In genomic region chr17:41626914-41627295, GRCh38 we compare ENCODE assay signal across 12 cellular contexts. TPM values are rescaled to one million over a fixed set of nuclear protein-coding genes. Genes with fewer than 3 reads are reported as not detected.
A peak's percentile ranks its signal among the peaks of the same experiment; 100 is the strongest.
DNase-seq lines count a peak whose midpoint lies in the region; ATAC-seq and TF ChIP-seq lines count a peak whose summit lies in the region.
"Not testable (repeated sequence)": the region's sequence is repeated elsewhere in the genome, so short reads cannot be mapped to it uniquely, and the experiment has no call there.
"Had no signal": no experiment of that assay in that cellular context is flagged by ENCODE, and none has a peak within 500 bp of the region (broad histone marks: within the 10 kb centered on the region; RNA-seq: fewer than 3 reads in every experiment).

No MANE protein-coding gene starts in this region.

- peak overlapping the region; percentile 63; the same call in 1 of the 2 replicates for H3K27ac ChIP-seq in PC-3 (ENCODE audit: low read length)
- H3K27ac ChIP-seq in SJSA1 = peak overlapping the region; percentile 87
- not testable (repeated sequence) for H3K27ac ChIP-seq in neuronal stem cell (replicated peaks; ENCODE audit: low read length)

- not testable (repeated sequence) for H4K20me1 ChIP-seq in PC-3 (ENCODE audit: low read length)

- H3K9me3 ChIP-seq in PC-3 (ENCODE audit: low read length); SJSA1 (replicated peaks); neuronal stem cell (replicated peaks in 1 of 2; ENCODE audit: control insufficient read depth in 2 of 2, insufficient read depth in 1 of 2, low read depth in 1 of 2, low read length in 2 of 2): not testable (repeated sequence)

- intact Hi-C loops in PC-3 (cut with micrococcal nuclease) = not testable (repeated sequence)

- not testable (repeated sequence) for H3K79me1 ChIP-seq in neuronal stem cell (ENCODE audit: low read depth, low read length)

- TF ChIP-seq CTCF in PC-3 (conservative IDR thresholded peaks at IDR 0.05; ENCODE audit: low read depth, low read length); choroid plexus epithelial cell (conservative IDR thresholded peaks at IDR 0.05; ENCODE audit: low read depth, low read length); type B pancreatic cell (conservative IDR thresholded peaks at IDR 0.05): not testable (repeated sequence)

- POLR2A ChIA-PET in PC-3 (lab: Charles Lee; ENCODE audit: unreplicated experiment) = not testable (repeated sequence)

- H3K4ac ChIP-seq in neuronal stem cell (ENCODE audit: low read length) = not testable (repeated sequence)

- not testable (repeated sequence) for H4K91ac ChIP-seq in neuronal stem cell (ENCODE audit: low read depth, low read length, poor library complexity)

- H3K4me3 ChIP-seq in PC-3 (ENCODE audit: low read length); SJSA1; choroid plexus epithelial cell (ENCODE audit: low read depth, low read length); neuronal stem cell (ENCODE audit: low read length in 2 of 2): not testable (repeated sequence)

- DNase-seq in EH (ENCODE audit: low read depth) = peak; percentile 62
- DNase-seq in PC-3; neuronal stem cell (ENCODE audit: low spot score); type B pancreatic cell (ENCODE audit: extremely low spot score, unreplicated experiment): not testable (repeated sequence)
- peak; percentile 69 to 73 for DNase-seq in SJSA1 (ENCODE audit: low read depth in 1 of 2, low spot score in 2 of 2)
- DNase-seq in choroid plexus epithelial cell (ENCODE audit: low read depth) = peak; percentile 78
- peak; percentile 8 for DNase-seq in iris pigment epithelial cell (ENCODE audit: low read depth)

- WGBS in neuronal stem cell (ENCODE audit: extremely low coverage in 2 of 2, insufficient read length in 2 of 2, insufficient replicate concordance in 1 of 2), 2 donors = no CpG with 5 or more reads among the region's 5 CpGs

- H2BK120ac ChIP-seq in neuronal stem cell (ENCODE audit: low read depth, low read length) = not testable (repeated sequence)

- H3K79me2 ChIP-seq in PC-3 (ENCODE audit: low read length) = not testable (repeated sequence)

- H2BK12ac ChIP-seq in neuronal stem cell (ENCODE audit: low read length) = not testable (repeated sequence)

- not testable (repeated sequence) for H4K8ac ChIP-seq in neuronal stem cell (ENCODE audit: low read depth, low read length)

- H2BK5ac ChIP-seq in neuronal stem cell (ENCODE audit: low read length) = not testable (repeated sequence)

- H3K4me2 ChIP-seq in PC-3 (ENCODE audit: low read length); neuronal stem cell (ENCODE audit: insufficient read depth, low read length, poor library complexity, severe bottlenecking): not testable (repeated sequence)

- H3K27me3 Mint-ChIP-seq in type B pancreatic cell = not testable (repeated sequence)

- H3K23ac ChIP-seq in neuronal stem cell (ENCODE audit: low read depth, low read length, poor library complexity) = not testable (repeated sequence)

- not testable (repeated sequence) for H2AFZ ChIP-seq in PC-3 (ENCODE audit: low read length); neuronal stem cell (ENCODE audit: low read length)

- not testable (repeated sequence) for H3K4me3 Mint-ChIP-seq in type B pancreatic cell

- not testable (repeated sequence) for BruUV-seq in PC-3 (replicated peaks; lab: Mats Ljungman, UMichigan)

- not testable (repeated sequence) for H2BK15ac ChIP-seq in neuronal stem cell (ENCODE audit: low read length)

- ATAC-seq in PC-3 = not testable (repeated sequence)

- not testable (repeated sequence) for H3K9me3 Mint-ChIP-seq in type B pancreatic cell

- H3K14ac ChIP-seq in neuronal stem cell (ENCODE audit: low read length) = peak overlapping the region; percentile 38

- not testable (repeated sequence) for H3F3A ChIP-seq in PC-3 (ENCODE audit: low read length, unreplicated experiment)

- not testable (repeated sequence) for H3K36me3 Mint-ChIP-seq in type B pancreatic cell

- H2AK5ac ChIP-seq in neuronal stem cell (ENCODE audit: low read depth, low read length) = not testable (repeated sequence)

- H3K9ac ChIP-seq in PC-3 (ENCODE audit: low read length) = peak overlapping the region; percentile 56; the same call in 1 of the 2 replicates
- H3K9ac ChIP-seq in neuronal stem cell (ENCODE audit: low read depth, low read length, poor library complexity) = not testable (repeated sequence)

- H3K27ac Mint-ChIP-seq in type B pancreatic cell = peak overlapping the region; percentile 67

- peaks cover 14% of the 10 kb centered on the region for H3K4me1 Mint-ChIP-seq in type B pancreatic cell (ENCODE audit: unreplicated experiment)

- not testable (repeated sequence) for H3K36me3 ChIP-seq in PC-3 (ENCODE audit: low read depth, low read length); neuronal stem cell (replicated peaks in 1 of 2; ENCODE audit: control insufficient read depth in 2 of 2, insufficient read depth in 2 of 2, low read length in 2 of 2)
- H3K36me3 ChIP-seq in SJSA1 = peaks cover 17% of the 10 kb centered on the region

- H3K27me3 ChIP-seq in PC-3 (ENCODE audit: low read length); SJSA1 (replicated peaks); neuronal stem cell (ENCODE audit: control insufficient read depth in 3 of 3, insufficient read depth in 3 of 3, low read depth in 1 of 3, low read length in 3 of 3): not testable (repeated sequence)

- not testable (repeated sequence) for H3K9me2 ChIP-seq in PC-3 (replicated peaks; ENCODE audit: low read length)

- not testable (repeated sequence) for H3K18ac ChIP-seq in neuronal stem cell (ENCODE audit: low read length)

- H3K4me1 ChIP-seq in PC-3 (ENCODE audit: insufficient read depth, low read length) (peaks cover 14% of the 10 kb centered on the region; the same call in 1 of the 2 replicates), SJSA1 (replicated peaks) (peaks cover 38% of the 10 kb centered on the region)
- H3K4me1 ChIP-seq in neuronal stem cell (ENCODE audit: control insufficient read depth in 2 of 2, insufficient read depth in 1 of 2, low read depth in 1 of 2, low read length in 2 of 2) = not testable (repeated sequence)

- CTCF ChIA-PET in PC-3 (lab: Charles Lee) = not testable (repeated sequence)

RNA-seq across cellular contexts. Expression of gene KRT17, which starts 2.5 kb away (rescaled TPM):
- total RNA-seq in PC-3 (2014; rRNA removed) (92.1 and 115 TPM in 2 replicates), type B pancreatic cell (ENCODE audit: low replicate concordance) (512 and 3,327 TPM in 2 replicates)
- 3,176 and 3,345 TPM in 2 replicates for total RNA-seq in SJSA1 (2014; rRNA removed; shearing (Covaris generic))
- polyA plus RNA-seq in neuronal stem cell (2013, experiment 1 of 2) = 0.07 TPM
- polyA plus RNA-seq in neuronal stem cell (2013, experiment 2 of 2) = 0.03 TPM
- total RNA-seq: CD4-positive, CD25-positive, alpha-beta regulatory T cell had no signal
- polyA plus RNA-seq: CD4-positive, CD25-positive, alpha-beta regulatory T cell; CD8-positive, alpha-beta memory T cell had no signal

RNA-seq across cellular contexts. Expression of gene KRT16, which starts 14.3 kb away (rescaled TPM):
- total RNA-seq in PC-3 (2014; rRNA removed) (42.6 and 53.1 TPM in 2 replicates), type B pancreatic cell (ENCODE audit: low replicate concordance) (1.5 and 9.2 TPM in 2 replicates)
- total RNA-seq in SJSA1 (2014; rRNA removed; shearing (Covaris generic)) = 0.37 TPM in 1 of 2 replicates, not detected in the other
- polyA plus RNA-seq in neuronal stem cell (2013, experiment 1 of 2) = not detected
- polyA plus RNA-seq in neuronal stem cell (2013, experiment 2 of 2) = 0.03 TPM
- total RNA-seq: CD4-positive, CD25-positive, alpha-beta regulatory T cell; CD8-positive, alpha-beta memory T cell had no signal
- polyA plus RNA-seq: CD4-positive, CD25-positive, alpha-beta regulatory T cell; CD8-positive, alpha-beta memory T cell had no signal

RNA-seq across cellular contexts. Expression of gene KRT14, which starts 40.2 kb away (rescaled TPM):
- total RNA-seq in PC-3 (2014; rRNA removed) (0.15 TPM in 1 of 2 replicates, not detected in the other), type B pancreatic cell (ENCODE audit: low replicate concordance) (0.19 and 0.64 TPM in 2 replicates)
- total RNA-seq in SJSA1 (2014; rRNA removed; shearing (Covaris generic)) = 0.92 TPM in 1 of 2 replicates, not detected in the other
- polyA plus RNA-seq in neuronal stem cell (2013, experiment 1 of 2) = not detected
- not detected for polyA plus RNA-seq in neuronal stem cell (2013, experiment 2 of 2)
- total RNA-seq: CD4-positive, CD25-positive, alpha-beta regulatory T cell; CD8-positive, alpha-beta memory T cell; GM23248; H4; HT-29 had no signal
- polyA plus RNA-seq: CD4-positive, CD25-positive, alpha-beta regulatory T cell; CD8-positive, alpha-beta memory T cell had no signal

RNA-seq across cellular contexts. Expression of gene KRT9, which starts 55.0 kb away (rescaled TPM):
- total RNA-seq in PC-3 (2014; rRNA removed) = 1.0 TPM in 1 of 2 replicates, not detected in the other
- total RNA-seq in SJSA1 (2014; rRNA removed; shearing (Covaris generic)) = not detected in 2 replicates
- not detected for polyA plus RNA-seq in neuronal stem cell (2013, experiment 1 of 2)
- not detected for polyA plus RNA-seq in neuronal stem cell (2013, experiment 2 of 2)
- 0.85 and 7.4 TPM in 2 replicates for total RNA-seq in type B pancreatic cell (ENCODE audit: low replicate concordance)
- total RNA-seq: CD4-positive, CD25-positive, alpha-beta regulatory T cell; CD8-positive, alpha-beta memory T cell; GM23248; H4; HT-29 had no signal
- polyA plus RNA-seq: CD4-positive, CD25-positive, alpha-beta regulatory T cell; CD8-positive, alpha-beta memory T cell; GM23248 had no signal
